Comparison of ENCODE assay signal across 1 cellular context in genomic region chr17:60039509-60040442, GRCh38.
TF ChIP-seq lines count a peak whose summit lies in the region.

No MANE protein-coding gene starts in this region.

TF ChIP-seq in IMR-90, 13 proteins besides CTCF, POLR2A, EP300 and RAD21:
- no peak for TF ChIP-seq NFE2L2 (IDR thresholded peaks at IDR 0.05; ENCODE audit: low read depth, low read length)
- no peak for TF ChIP-seq ELK1 (IDR thresholded peaks at IDR 0.05; ENCODE audit: borderline replicate concordance, low read depth, low read length)
- TF ChIP-seq SMC3 (IDR thresholded peaks at IDR 0.05; ENCODE audit: low read depth, low read length), result no peak
- TF ChIP-seq FOS (IDR thresholded peaks at IDR 0.05; ENCODE audit: low read depth, low read length), result no peak
- no peak for TF ChIP-seq MXI1 (IDR thresholded peaks at IDR 0.05; ENCODE audit: borderline replicate concordance, low read depth, low read length)
- TF ChIP-seq MAFK (IDR thresholded peaks at IDR 0.05; ENCODE audit: low read depth, low read length), result no peak
- no peak for TF ChIP-seq CHD1 (IDR thresholded peaks at IDR 0.05; ENCODE audit: low read depth, low read length)
- TF ChIP-seq USF2 (IDR thresholded peaks at IDR 0.05; ENCODE audit: low read depth, low read length), result no peak
- TF ChIP-seq MAZ (IDR thresholded peaks at IDR 0.05; ENCODE audit: borderline replicate concordance, low read depth, low read length), result no peak
- TF ChIP-seq RCOR1 (IDR thresholded peaks at IDR 0.05; ENCODE audit: insufficient replicate concordance, low read length), result no peak
- TF ChIP-seq BHLHE40 (IDR thresholded peaks at IDR 0.05; ENCODE audit: low read depth, low read length), result no peak
- TF ChIP-seq RFX5 (IDR thresholded peaks at IDR 0.05; ENCODE audit: low read depth, low read length), result no peak
- TF ChIP-seq CEBPB (IDR thresholded peaks at IDR 0.05; ENCODE audit: low read depth, low read length), result no peak
